In genomic region chr19:51644636-51645271, GRCh38 we compare ENCODE assay signal across 26 cellular contexts. TPM values are rescaled to one million over a fixed set of nuclear protein-coding genes. Genes with fewer than 3 reads are reported as not detected.
DNase-seq lines count a peak whose midpoint lies in the region; ATAC-seq, FAIRE-seq and TF ChIP-seq lines count a peak whose summit lies in the region.
"Had no signal": no experiment of that assay in that cellular context is flagged by ENCODE, and none has a peak within 500 bp of the region (broad histone marks: within the 10 kb centered on the region; RNA-seq: fewer than 3 reads in every experiment).

No MANE protein-coding gene starts in this region.

- peak overlapping the region; percentile 63 for H3K4me3 Mint-ChIP-seq in T-helper 17 cell
- H3K4me3 Mint-ChIP-seq: activated CD4-positive, alpha-beta memory T cell treated with anti-CD3 and anti-CD28 coated beads for 36 hours; activated naive CD4-positive, alpha-beta T cell treated with anti-CD3 and anti-CD28 coated beads, Interleukin-2, amount 50 U/mL, for 24 hours; brain had no signal

- H3K36me3 ChIP-seq in right lobe of liver (no peaks in the 10 kb centered on the region), HepG2 (replicated peaks in 1 of 2; ENCODE audit: control insufficient read depth in 1 of 2, insufficient read depth in 2 of 2, low read length in 2 of 2) (no peaks in the 10 kb centered on the region), tibial artery (no peaks in the 10 kb centered on the region)
- H3K36me3 ChIP-seq: BLaER1 treated with 17β-estradiol and CSF1 and Interleukin-3, amounts not matched to agents 10 nM and 100 nM; gastroesophageal sphincter; pancreas; tibial nerve had no signal

- FAIRE-seq in HepG2 (lab: Jason Lieb, UNC) = no peak
- FAIRE-seq: pancreas had no signal

- in situ Hi-C loops in HepG2 (cut with HindIII; ENCODE audit: extremely low pct_ligation_motif_present, low pct_unique_long_range_greater_than_20kb) = loop anchor here (25.0 kb wide), 1 partner anchor 357 kb away; no protein-coding TSS in a partner anchor

- no peak overlapping the region for H3K4me2 ChIP-seq in HepG2 (ENCODE audit: low read depth, low read length)
- H3K4me2 ChIP-seq: BLaER1 treated with 17β-estradiol and CSF1 and Interleukin-3, amounts not matched to agents 10 nM and 100 nM had no signal

- H3K79me2 ChIP-seq in HepG2 (ENCODE audit: insufficient read depth, low read length) = no peaks in the 10 kb centered on the region

- TF ChIP-seq POLR2A in right lobe of liver (IDR thresholded peaks at IDR 0.05) (no peak), HepG2 (IDR thresholded peaks at IDR 0.05; ENCODE audit: insufficient read depth in 1 of 2, low read depth in 2 of 2, low read length in 2 of 2) (no peak)

- H3K4me1 ChIP-seq in right lobe of liver = no peaks in the 10 kb centered on the region
- H3K4me1 ChIP-seq in HepG2 (ENCODE audit: insufficient read depth, low read length) = no peaks in the 10 kb centered on the region
- H3K4me1 ChIP-seq in mononuclear cell (ENCODE audit: insufficient read depth, low read length) = peaks cover 69% of the 10 kb centered on the region
- H3K4me1 ChIP-seq in tibial artery = no peaks in the 10 kb centered on the region
- H3K4me1 ChIP-seq: gastroesophageal sphincter, pancreas had no signal

- POLR2A ChIA-PET in HepG2 (lab: Yijun Ruan, JAX) = no interaction called here

- H3K36me3 Mint-ChIP-seq in T-helper 17 cell (ENCODE audit: low read depth) = peaks cover 6% of the 10 kb centered on the region
- H3K36me3 Mint-ChIP-seq: activated CD4-positive, alpha-beta memory T cell treated with anti-CD3 and anti-CD28 coated beads for 36 hours; activated naive CD4-positive, alpha-beta T cell treated with anti-CD3 and anti-CD28 coated beads, Interleukin-2, amount 50 U/mL, for 24 hours; brain had no signal

- CTCF ChIA-PET in HepG2 (lab: Yijun Ruan, JAX; ENCODE audit: low intra/inter-chr PET ratio, low total read pairs) = no interaction called here

- no peak overlapping the region for H3K27ac ChIP-seq in right lobe of liver
- no peak overlapping the region for H3K27ac ChIP-seq in HepG2 (ENCODE audit: extremely low read length, insufficient read depth, low read length)
- no peak overlapping the region for H3K27ac ChIP-seq in tibial artery
- H3K27ac ChIP-seq: BLaER1 treated with 17β-estradiol and CSF1 and Interleukin-3, amounts not matched to agents 10 nM and 100 nM; coronary artery; gastroesophageal sphincter; pancreas had no signal

- DNase-seq in right lobe of liver (no peak), HepG2 (ENCODE audit: low spot score) (no peak), T-helper 17 cell (no peak), tibial artery (no peak), NCI-H2196 (lab: John Stamatoyannopoulos, UW; ENCODE audit: unreplicated experiment) (no peak)
- DNase-seq: activated CD4-positive, alpha-beta memory T cell treated with anti-CD3 and anti-CD28 coated beads for 36 hours; activated T-cell treated with anti-CD3 and anti-CD28 coated beads, Interleukin-2, amount 50 U/mL, for 48 hours; DMS 273 treated with DMSO at 0.1 percent for 48 hours; NCI-H1436 treated with DMSO at 0.1 percent for 48 hours; NCI-H774; pancreas; stimulated activated CD4-positive, alpha-beta T cell treated with anti-CD3 and anti-CD28 coated beads, Interleukin-4, amount 100 ng/mL, for 4 hours had no signal

- BruUV-seq in HepG2 (replicated peaks; lab: Mats Ljungman, UMichigan) = no TSS peak

- H3K27me3 ChIP-seq in right lobe of liver = no peaks in the 10 kb centered on the region
- peaks cover 2 to 11% of the 10 kb centered on the region in 2 experiments; a peak in 1 of 5 replicates for H3K27me3 ChIP-seq in HepG2 (ENCODE audit: control insufficient read depth in 1 of 2, insufficient read depth in 2 of 2, low read length in 2 of 2)
- H3K27me3 ChIP-seq in mononuclear cell (ENCODE audit: insufficient read depth, low read length) = no peaks in the 10 kb centered on the region
- peaks cover 0 to 16% of the 10 kb centered on the region in 2 donors for H3K27me3 ChIP-seq in tibial artery
- H3K27me3 ChIP-seq: BLaER1 treated with 17β-estradiol and CSF1 and Interleukin-3, amounts not matched to agents 10 nM and 100 nM had no signal

- H3K9me3 ChIP-seq in right lobe of liver = no peaks in the 10 kb centered on the region
- no peaks in the 10 kb centered on the region for H3K9me3 ChIP-seq in HepG2 (ENCODE audit: low read length)
- H3K9me3 ChIP-seq in T-helper 17 cell (ENCODE audit: control insufficient read depth, low read length, poor library complexity, severe bottlenecking) = no peaks in the 10 kb centered on the region
- H3K9me3 ChIP-seq in mononuclear cell (ENCODE audit: low read depth, low read length) = no peaks in the 10 kb centered on the region
- H3K9me3 ChIP-seq in tibial artery = no peaks in the 10 kb centered on the region
- H3K9me3 ChIP-seq: BLaER1 treated with 17β-estradiol and CSF1 and Interleukin-3, amounts not matched to agents 10 nM and 100 nM; gastroesophageal sphincter; pancreas; tibial nerve had no signal

- no CpG with 5 or more reads among the region's 11 CpGs for WGBS in right lobe of liver (ENCODE audit: insufficient coverage, low coverage, low lambda C conversion rate, missing lambda C conversion rate)
- 16% methylated on average over 11 of the region's 11 CpGs for WGBS in HepG2 (ENCODE audit: low lambda C conversion rate)

- no peak overlapping the region for H3K9ac ChIP-seq in HepG2 (ENCODE audit: insufficient read depth, low read depth, low read length)
- H3K9ac ChIP-seq: BLaER1 treated with 17β-estradiol and CSF1 and Interleukin-3, amounts not matched to agents 10 nM and 100 nM had no signal

- no peak overlapping the region for H3K27ac Mint-ChIP-seq in T-helper 17 cell
- H3K27ac Mint-ChIP-seq: activated CD4-positive, alpha-beta memory T cell treated with anti-CD3 and anti-CD28 coated beads for 36 hours; activated naive CD4-positive, alpha-beta T cell treated with anti-CD3 and anti-CD28 coated beads, Interleukin-2, amount 50 U/mL, for 24 hours; brain had no signal

- TF ChIP-seq EP300 in HepG2 (IDR thresholded peaks at IDR 0.05; ENCODE audit: low read depth in 2 of 2, low read length in 2 of 2) (no peak), HepG2 (CRISPR knock-in tag; IDR thresholded peaks at IDR 0.05; ENCODE audit: borderline replicate concordance) (no peak)

- H4K20me1 ChIP-seq in HepG2 (ENCODE audit: insufficient read depth, low read length) = no peaks in the 10 kb centered on the region
- H4K20me1 ChIP-seq: BLaER1 treated with 17β-estradiol and CSF1 and Interleukin-3, amounts not matched to agents 10 nM and 100 nM had no signal

- peaks cover 9% of the 10 kb centered on the region for H3K4me1 Mint-ChIP-seq in T-helper 17 cell
- H3K4me1 Mint-ChIP-seq: activated naive CD4-positive, alpha-beta T cell treated with anti-CD3 and anti-CD28 coated beads, Interleukin-2, amount 50 U/mL, for 24 hours; brain had no signal

- H2AFZ ChIP-seq in HepG2 (ENCODE audit: low read length) = no peak overlapping the region

- no peak for TF ChIP-seq RAD21 in HepG2 (CRISPR knock-in tag; IDR thresholded peaks at IDR 0.05)

- intact Hi-C loops in right lobe of liver (cut with DNase I) (no loop called here), HepG2 (cut with micrococcal nuclease; ENCODE audit: unreplicated experiment) (no loop called here), tibial artery (cut with DNase I; ENCODE audit: low total_unique reads) (no loop called here)

- ATAC-seq in right lobe of liver (peak; percentile 17 to 56 (median 31)), HepG2 (no peak; the same call in 2 of the 3 replicates), T-helper 17 cell (no peak), HG02938 (IDR thresholded peaks at IDR 0.05; ENCODE audit: unreplicated experiment) (no peak), esophagus mucosa (no peak)
- ATAC-seq: gastroesophageal sphincter, left lobe of liver had no signal

- peaks cover 54% of the 10 kb centered on the region for H3K27me3 Mint-ChIP-seq in T-helper 17 cell

- TF ChIP-seq CTCF in right lobe of liver (IDR thresholded peaks at IDR 0.05) (no peak), HepG2 (CRISPR knock-in tag; IDR thresholded peaks at IDR 0.05) (no peak), tibial artery (IDR thresholded peaks at IDR 0.05) (no peak)

- H3K4me3 ChIP-seq in right lobe of liver (peak overlapping the region in 1 of 3 donors; percentile 29), HepG2 (replicated peaks in 1 of 3; ENCODE audit: insufficient read depth in 1 of 3, low read depth in 2 of 3, low read length in 3 of 3) (no peak overlapping the region), mononuclear cell (ENCODE audit: low read length) (peak overlapping the region; percentile 54), tibial artery (peak overlapping the region; percentile 0 to 14)
- H3K4me3 ChIP-seq: BLaER1 treated with 17β-estradiol and CSF1 and Interleukin-3, amounts not matched to agents 10 nM and 100 nM; coronary artery; pancreas had no signal

RNA-seq across cellular contexts. Expression of gene SIGLEC14, which starts 1.9 kb away (rescaled TPM):
- 1 to 10 TPM in 4 of 6 experiments, not detected in 2; 2.9 to 6.1 (median 3.4) TPM for total RNA-seq in right lobe of liver
- 0.09 TPM in 1 of 2 replicates, not detected in the other for total RNA-seq in HepG2 (2016; rRNA removed; fragmentation: Illumina TruSeq; extraction: Trizol)
- not detected in 2 replicates for total RNA-seq in HepG2 (2016; cell fraction: cytosol; rRNA removed; fragmentation: Illumina TruSeq; extraction: Trizol; ENCODE audit: low read depth)
- 0.13 TPM in 1 of 2 replicates, not detected in the other for total RNA-seq in HepG2 (2016; cell fraction: insoluble cytoplasmic fraction; rRNA removed; fragmentation: Illumina TruSeq; extraction: Trizol)
- total RNA-seq in HepG2 (2016; cell fraction: membrane; rRNA removed; fragmentation: Illumina TruSeq; extraction: Trizol) = 0.09 and 0.10 TPM in 2 replicates
- total RNA-seq in HepG2 (2016; cell fraction: nucleus; rRNA removed; fragmentation: Illumina TruSeq; extraction: Trizol) = not detected in 2 replicates
- 0.04 and 0.05 TPM in 2 replicates for polyA plus RNA-seq in HepG2 (2011; rRNA removed)
- 0.06 TPM in 1 of 2 replicates, not detected in the other for polyA plus RNA-seq in HepG2 (2011; cell fraction: cytosol; rRNA removed)
- not detected in 2 replicates for polyA plus RNA-seq in HepG2 (2011; cell fraction: nucleus; rRNA removed)
- 0.09 TPM in 1 of 2 replicates, not detected in the other for polyA plus RNA-seq in HepG2 (2012)
- polyA plus RNA-seq in HepG2 (2016; cell fraction: cytosol; fragmentation: Illumina TruSeq; extraction: Trizol; ENCODE audit: low read depth) = not detected in 2 replicates
- 0.11 and 0.14 TPM in 2 replicates for polyA plus RNA-seq in HepG2 (2016; cell fraction: insoluble cytoplasmic fraction; fragmentation: Illumina TruSeq; extraction: Trizol; ENCODE audit: low read depth)
- polyA plus RNA-seq in HepG2 (2016; cell fraction: membrane; fragmentation: Illumina TruSeq; extraction: Trizol; ENCODE audit: low read depth) = 0.11 and 0.20 TPM in 2 replicates
- 0.28 TPM in 1 of 2 replicates, not detected in the other for polyA plus RNA-seq in HepG2 (2016; cell fraction: nucleus; fragmentation: Illumina TruSeq; extraction: Trizol; ENCODE audit: insufficient read depth, low read depth)
- polyA minus RNA-seq in HepG2 (2011; rRNA and poly(A)+ RNA removed; ENCODE audit: low replicate concordance) = 0.14 TPM in 1 of 2 replicates, not detected in the other
- polyA minus RNA-seq in HepG2 (2011; cell fraction: cytosol; rRNA and poly(A)+ RNA removed) = not detected in 2 replicates
- polyA minus RNA-seq in HepG2 (2011; cell fraction: nucleus; rRNA and poly(A)+ RNA removed) = not detected in 2 replicates
- total RNA-seq in T-helper 17 cell = 1 to 10 TPM in 1 of 2 donors, under 1 TPM in 1; 0.86 to 3.3 TPM
- total RNA-seq in mononuclear cell = 28.4 TPM
- total RNA-seq in esophagus mucosa = 0.80 TPM
- total RNA-seq: A172; activated CD4-positive, alpha-beta memory T cell treated with anti-CD3 and anti-CD28 coated beads for 36 hours; epithelial cell of proximal tubule; HT-29; LHCN-M2 had no signal

RNA-seq across cellular contexts. Expression of gene SIGLEC5, which starts 14.6 kb away (rescaled TPM):
- total RNA-seq in right lobe of liver (1 to 10 TPM in 1 of 6 experiments, under 1 TPM in 2, not detected in 3; 0.89 to 1.1 (median 0.92) TPM), HepG2 (2016; rRNA removed; fragmentation: Illumina TruSeq; extraction: Trizol) (not detected in 2 replicates), T-helper 17 cell (under 1 TPM in 1 of 2 donors, not detected in 1; 0.37 TPM), mononuclear cell (not detected), esophagus mucosa (not detected)
- total RNA-seq in HepG2 (2016; cell fraction: cytosol; rRNA removed; fragmentation: Illumina TruSeq; extraction: Trizol; ENCODE audit: low read depth) = not detected in 2 replicates
- total RNA-seq in HepG2 (2016; cell fraction: insoluble cytoplasmic fraction; rRNA removed; fragmentation: Illumina TruSeq; extraction: Trizol) = not detected in 2 replicates
- not detected in 2 replicates for total RNA-seq in HepG2 (2016; cell fraction: membrane; rRNA removed; fragmentation: Illumina TruSeq; extraction: Trizol)
- total RNA-seq in HepG2 (2016; cell fraction: nucleus; rRNA removed; fragmentation: Illumina TruSeq; extraction: Trizol) = not detected in 2 replicates
- polyA plus RNA-seq in HepG2 (2011; rRNA removed) = not detected in 2 replicates
- polyA plus RNA-seq in HepG2 (2011; cell fraction: cytosol; rRNA removed) = not detected in 2 replicates
- not detected in 2 replicates for polyA plus RNA-seq in HepG2 (2011; cell fraction: nucleus; rRNA removed)
- polyA plus RNA-seq in HepG2 (2012) = not detected in 2 replicates
- not detected in 2 replicates for polyA plus RNA-seq in HepG2 (2016; cell fraction: cytosol; fragmentation: Illumina TruSeq; extraction: Trizol; ENCODE audit: low read depth)
- not detected in 2 replicates for polyA plus RNA-seq in HepG2 (2016; cell fraction: insoluble cytoplasmic fraction; fragmentation: Illumina TruSeq; extraction: Trizol; ENCODE audit: low read depth)
- not detected in 2 replicates for polyA plus RNA-seq in HepG2 (2016; cell fraction: membrane; fragmentation: Illumina TruSeq; extraction: Trizol; ENCODE audit: low read depth)
- polyA plus RNA-seq in HepG2 (2016; cell fraction: nucleus; fragmentation: Illumina TruSeq; extraction: Trizol; ENCODE audit: insufficient read depth, low read depth) = not detected in 2 replicates
- not detected in 2 replicates for polyA minus RNA-seq in HepG2 (2011; rRNA and poly(A)+ RNA removed; ENCODE audit: low replicate concordance)
- polyA minus RNA-seq in HepG2 (2011; cell fraction: cytosol; rRNA and poly(A)+ RNA removed) = not detected in 2 replicates
- not detected in 2 replicates for polyA minus RNA-seq in HepG2 (2011; cell fraction: nucleus; rRNA and poly(A)+ RNA removed)
- total RNA-seq: A172; activated CD4-positive, alpha-beta memory T cell treated with anti-CD3 and anti-CD28 coated beads for 36 hours; epithelial cell of proximal tubule; HT-29; left lobe of liver; LHCN-M2 had no signal

RNA-seq across cellular contexts. Expression of gene SPACA6, which starts 48.4 kb away (rescaled TPM):
- total RNA-seq in right lobe of liver (1 to 10 TPM in 5 of 6 experiments, under 1 TPM in 1; 0.98 to 4.7 (median 2.3) TPM), HepG2 (2016; rRNA removed; fragmentation: Illumina TruSeq; extraction: Trizol) (0.53 and 2.2 TPM in 2 replicates), T-helper 17 cell (1 to 10 TPM; 4.3 to 6.4 TPM), mononuclear cell (1.8 TPM), esophagus mucosa (3.0 TPM)
- total RNA-seq in HepG2 (2016; cell fraction: cytosol; rRNA removed; fragmentation: Illumina TruSeq; extraction: Trizol; ENCODE audit: low read depth) = 1.1 and 1.9 TPM in 2 replicates
- 2.6 TPM in 1 of 2 replicates, not detected in the other for total RNA-seq in HepG2 (2016; cell fraction: insoluble cytoplasmic fraction; rRNA removed; fragmentation: Illumina TruSeq; extraction: Trizol)
- total RNA-seq in HepG2 (2016; cell fraction: membrane; rRNA removed; fragmentation: Illumina TruSeq; extraction: Trizol) = 0.53 and 1.2 TPM in 2 replicates
- total RNA-seq in HepG2 (2016; cell fraction: nucleus; rRNA removed; fragmentation: Illumina TruSeq; extraction: Trizol) = 2.1 and 4.9 TPM in 2 replicates
- 1.4 and 2.3 TPM in 2 replicates for polyA plus RNA-seq in HepG2 (2011; rRNA removed)
- polyA plus RNA-seq in HepG2 (2011; cell fraction: cytosol; rRNA removed) = 0.26 and 0.76 TPM in 2 replicates
- 12.4 and 14.0 TPM in 2 replicates for polyA plus RNA-seq in HepG2 (2011; cell fraction: nucleus; rRNA removed)
- 2.2 and 3.3 TPM in 2 replicates for polyA plus RNA-seq in HepG2 (2012)
- 0.78 and 0.85 TPM in 2 replicates for polyA plus RNA-seq in HepG2 (2016; cell fraction: cytosol; fragmentation: Illumina TruSeq; extraction: Trizol; ENCODE audit: low read depth)
- 0.48 and 0.82 TPM in 2 replicates for polyA plus RNA-seq in HepG2 (2016; cell fraction: insoluble cytoplasmic fraction; fragmentation: Illumina TruSeq; extraction: Trizol; ENCODE audit: low read depth)
- polyA plus RNA-seq in HepG2 (2016; cell fraction: membrane; fragmentation: Illumina TruSeq; extraction: Trizol; ENCODE audit: low read depth) = 0.42 and 1.5 TPM in 2 replicates
- polyA plus RNA-seq in HepG2 (2016; cell fraction: nucleus; fragmentation: Illumina TruSeq; extraction: Trizol; ENCODE audit: insufficient read depth, low read depth) = 9.6 and 9.8 TPM in 2 replicates
- polyA minus RNA-seq in HepG2 (2011; rRNA and poly(A)+ RNA removed; ENCODE audit: low replicate concordance) = 1.8 and 1.9 TPM in 2 replicates
- not detected in 2 replicates for polyA minus RNA-seq in HepG2 (2011; cell fraction: cytosol; rRNA and poly(A)+ RNA removed)
- polyA minus RNA-seq in HepG2 (2011; cell fraction: nucleus; rRNA and poly(A)+ RNA removed) = 6.3 and 6.8 TPM in 2 replicates

Comparison
In these comparisons a context has a peak if more than half of its experiments do, and no peak if none do; other contexts are left out.
1. ATAC-seq: peak in right lobe of liver (4 of 4); none in HepG2 (single experiment), T-helper 17 cell (single experiment), HG02938 (single experiment) and esophagus mucosa (single experiment).
2. H3K4me3 ChIP-seq: peak in mononuclear cell (single experiment) and tibial artery (2 of 2); none in HepG2 (0 of 3).